8 cellular contexts compared by ENCODE assay signal in the genomic region with DNA sequence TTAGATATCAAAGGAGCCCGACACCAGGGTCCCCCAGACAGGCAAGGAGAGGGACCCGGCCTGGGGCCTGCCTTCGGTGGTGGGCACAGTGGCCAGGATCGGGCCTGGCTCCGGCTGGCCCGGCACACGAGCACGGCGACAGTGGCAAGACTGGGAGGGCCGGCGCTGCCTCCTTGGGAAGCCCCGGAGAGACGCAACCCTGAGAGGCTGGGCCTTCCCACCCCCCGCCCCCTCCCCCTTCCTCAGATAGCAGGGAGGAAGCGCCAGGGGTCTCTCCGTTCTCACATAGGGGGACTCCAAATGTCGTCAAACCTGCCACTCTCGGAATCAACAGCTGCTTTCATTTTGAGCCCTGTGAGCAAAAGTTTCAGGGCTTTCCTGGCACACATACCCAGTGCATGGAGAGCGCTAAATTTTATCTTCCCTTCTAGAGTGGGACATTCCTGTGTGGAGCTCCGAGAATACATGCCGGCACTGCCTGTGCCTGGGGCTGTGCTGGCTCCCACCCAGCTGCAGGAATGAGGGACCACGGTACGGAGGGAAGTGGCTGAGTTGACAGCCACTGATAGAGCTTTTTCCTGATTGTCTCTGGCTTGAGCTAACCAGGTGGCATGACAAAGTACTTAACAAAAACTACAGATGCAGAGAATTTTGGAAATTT.
DNase-seq lines count a peak whose midpoint lies in the region; ATAC-seq and TF ChIP-seq lines count a peak whose summit lies in the region.

No MANE protein-coding gene starts in this region.

- H3K27me3 Mint-ChIP-seq in T-helper 17 cell, result no peaks in the 10 kb centered on the region
- no peaks in the 10 kb centered on the region for H3K27me3 Mint-ChIP-seq in effector memory CD8-positive, alpha-beta T cell
- H3K27me3 Mint-ChIP-seq in mesothelial cell of epicardium (ENCODE audit: low read depth), result peaks cover 37% of the 10 kb centered on the region

- H3K27ac Mint-ChIP-seq in T-helper 17 cell (peak overlapping the region; percentile 97), mesothelial cell of epicardium (peak overlapping the region; percentile 28)
- H3K27ac Mint-ChIP-seq in effector memory CD8-positive, alpha-beta T cell, result peak overlapping the region; percentile 83 to 95

- H3K9me3 ChIP-seq in T-helper 17 cell (ENCODE audit: control insufficient read depth, low read length, poor library complexity, severe bottlenecking) (no peaks in the 10 kb centered on the region), transverse colon (no peaks in the 10 kb centered on the region)

- TF ChIP-seq CTCF in mesothelial cell of epicardium (IDR thresholded peaks at IDR 0.05; ENCODE audit: unreplicated experiment), result no peak
- no peak for TF ChIP-seq CTCF in transverse colon (IDR thresholded peaks at IDR 0.05)

- peak overlapping the region; percentile 91 for H3K4me3 Mint-ChIP-seq in T-helper 17 cell
- peak overlapping the region; percentile 88 to 91 for H3K4me3 Mint-ChIP-seq in effector memory CD8-positive, alpha-beta T cell
- H3K4me3 Mint-ChIP-seq in mesothelial cell of epicardium, result peak overlapping the region; percentile 68

- H3K4me3 ChIP-seq in transverse colon, result peak overlapping the region; percentile 63 to 92 (median 82)

- H3K36me3 Mint-ChIP-seq in T-helper 17 cell (ENCODE audit: low read depth) (peaks cover under 1% of the 10 kb centered on the region), mesothelial cell of epicardium (no peaks in the 10 kb centered on the region)
- H3K36me3 Mint-ChIP-seq in effector memory CD8-positive, alpha-beta T cell (ENCODE audit: insufficient read depth), result peaks cover 58% of the 10 kb centered on the region

- peaks cover 42% of the 10 kb centered on the region for H3K4me1 Mint-ChIP-seq in T-helper 17 cell
- peaks cover 45 to 52% of the 10 kb centered on the region in 2 donors for H3K4me1 Mint-ChIP-seq in effector memory CD8-positive, alpha-beta T cell (ENCODE audit: low read depth in 2 of 2)
- H3K4me1 Mint-ChIP-seq in mesothelial cell of epicardium, result peaks cover 4% of the 10 kb centered on the region

- DNase-seq in Right ventricle myocardium inferior (ENCODE audit: missing footprints), result peak; percentile 76
- DNase-seq in cardiac septum (ENCODE audit: low spot score), result no peak
- peak in 2 of 3 donors; percentile 51 to 63 for DNase-seq in T-helper 17 cell
- DNase-seq in effector memory CD8-positive, alpha-beta T cell, result no peak
- peak in 1 of 2 experiments; percentile 61 for DNase-seq in mesothelial cell of epicardium (ENCODE audit: low spot score in 2 of 2, unreplicated experiment in 2 of 2)
- no peak for DNase-seq in transverse colon
- no peak for DNase-seq in NCI-H2107 treated with DMSO at 0.1 percent for 48 hours (lab: John Stamatoyannopoulos, UW; ENCODE audit: unreplicated experiment)

- TF ChIP-seq EP300 in transverse colon (IDR thresholded peaks at IDR 0.05; ENCODE audit: low read depth), result no peak

- TF ChIP-seq POLR2A in transverse colon (IDR thresholded peaks at IDR 0.05), result no peak

- H3K27me3 ChIP-seq in transverse colon, result no peaks in the 10 kb centered on the region

- in situ Hi-C loops in transverse colon (cut with MboI; ENCODE audit: low pct_ligation_motif_present in 1 of 4, low pct_unique_long_range_greater_than_20kb in 1 of 4, low sequenced_read_pairs in 3 of 4), result no loop called here

- no peaks in the 10 kb centered on the region for H3K9me3 Mint-ChIP-seq in effector memory CD8-positive, alpha-beta T cell
- H3K9me3 Mint-ChIP-seq in mesothelial cell of epicardium, result no peaks in the 10 kb centered on the region

- intact Hi-C loops in Right ventricle myocardium inferior (cut with DNase I) (loop anchor here (5.0 kb wide), 1 partner anchor 76 kb away; no protein-coding TSS in a partner anchor), cardiac septum (cut with DNase I) (loop anchor here (2.0 kb wide), 1 partner anchor 235 kb away; a partner anchor contains a TSS), transverse colon (cut with DNase I; ENCODE audit: low total_unique reads) (no loop called here)

- H3K27ac ChIP-seq in transverse colon, result peak overlapping the region; percentile 79 to 87 (median 82)

- no peaks in the 10 kb centered on the region for H3K36me3 ChIP-seq in transverse colon

- ATAC-seq in Right ventricle myocardium inferior (peak; percentile 69), HG02938 (IDR thresholded peaks at IDR 0.05; ENCODE audit: unreplicated experiment) (peak; percentile 32), T-helper 17 cell (peak; percentile 54)
- peak; percentile 35 for ATAC-seq in effector memory CD8-positive, alpha-beta T cell (replicated peaks)

- H3K4me1 ChIP-seq in transverse colon, result peaks cover 4 to 14% (median 9%) of the 10 kb centered on the region in 4 donors

- 2% methylated on average over 22 of the region's 23 CpGs; no CpG with 5 or more reads in 1 of the 2 donors for WGBS in transverse colon (ENCODE audit: low coverage in 1 of 2), 2 donors

Comparison
In these comparisons a context has a peak if more than half of its experiments do, and no peak if none do; other contexts are left out.
1. DNase-seq: peak in Right ventricle myocardium inferior (single experiment) and T-helper 17 cell (2 of 3); none in cardiac septum (single experiment), effector memory CD8-positive, alpha-beta T cell (0 of 3), transverse colon (single experiment) and NCI-H2107 treated with DMSO at 0.1 percent for 48 hours (single experiment).
2. H3K27ac Mint-ChIP-seq: peak in every context shown above with its lines; median percentile 97 in T-helper 17 cell; 89 in effector memory CD8-positive, alpha-beta T cell; 28 in mesothelial cell of epicardium.
3. Peak in every context shown above with its lines, with median percentiles within 50 percentile points of each other: ATAC-seq and H3K4me3 Mint-ChIP-seq.